Comparison of ENCODE assay signal across 8 cellular contexts in the genomic region with DNA sequence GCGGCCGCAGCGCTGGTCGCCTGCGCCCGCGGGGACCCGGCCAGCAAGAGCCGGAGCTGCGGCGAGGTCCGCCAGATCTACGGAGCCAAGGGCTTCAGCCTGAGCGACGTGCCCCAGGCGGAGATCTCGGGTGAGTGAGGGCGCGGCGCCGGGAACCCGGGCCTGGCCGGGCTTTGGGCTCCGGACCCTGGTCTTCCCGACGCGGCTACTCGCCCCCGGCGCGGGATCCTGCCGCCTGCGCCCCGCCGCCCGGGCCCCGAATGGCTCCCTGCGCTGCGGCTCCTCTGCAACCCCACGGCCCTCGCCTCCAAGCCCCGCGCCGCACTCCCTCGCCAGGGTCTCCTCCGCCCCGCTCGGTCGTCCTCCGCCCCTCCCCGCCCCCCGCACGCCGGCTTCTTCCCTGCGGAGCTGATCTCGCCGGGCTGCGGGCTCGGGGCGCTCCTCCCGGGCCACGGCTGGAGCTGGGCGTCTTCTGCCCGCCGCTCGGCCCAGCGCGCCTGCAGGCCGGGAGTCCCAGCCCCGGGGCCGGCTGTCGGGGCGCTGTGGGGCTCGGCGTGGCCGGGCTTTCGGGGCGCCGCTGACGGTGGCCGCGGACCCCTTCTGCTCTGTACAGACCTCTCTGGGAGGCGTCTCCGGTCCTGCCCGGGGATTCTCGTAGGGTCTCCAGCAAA. TPM values are rescaled to one million over a fixed set of nuclear protein-coding genes. Genes with fewer than 3 reads are reported as not detected.
DNase-seq lines count a peak whose midpoint lies in the region; ATAC-seq and TF ChIP-seq lines count a peak whose summit lies in the region.

No MANE protein-coding gene starts in this region.

- H3K4me1 Mint-ChIP-seq in CD14-positive monocyte = peaks cover 7% of the 10 kb centered on the region

- DNase-seq in CD14-positive monocyte (ENCODE audit: low spot score) (peak; percentile 42), RWPE1 (ENCODE audit: low spot score) (no peak), ecto neural progenitor cell (ENCODE audit: low spot score) (no peak), DMS79 treated with DMSO at 0.1 percent for 48 hours (lab: John Stamatoyannopoulos, UW) (no peak)

- H3K27ac Mint-ChIP-seq in CD14-positive monocyte = no peak overlapping the region

- no peaks in the 10 kb centered on the region for H3K9me2 ChIP-seq in neural cell (ENCODE audit: insufficient read depth, low read length)

- peaks cover 13 to 53% of the 10 kb centered on the region in 2 donors for H3K4me1 ChIP-seq in esophagus (ENCODE audit: control insufficient read depth in 2 of 2, insufficient read depth in 2 of 2, low read length in 1 of 2)

- H3K9me3 Mint-ChIP-seq in CD14-positive monocyte = peaks cover 0 to 10% (median 4%) of the 10 kb centered on the region in 7 donors

- H3K9me3 ChIP-seq in esophagus (ENCODE audit: control insufficient read depth in 2 of 2, insufficient read depth in 1 of 2, low read depth in 1 of 2, low read length in 1 of 2) (no peaks in the 10 kb centered on the region), neural cell (ENCODE audit: low read length) (no peaks in the 10 kb centered on the region)

- no peak overlapping the region for H2AFZ ChIP-seq in neural cell (ENCODE audit: low read depth, low read length)

- peak overlapping the region; percentile 37 to 79 for H3K4me3 Mint-ChIP-seq in CD14-positive monocyte

- ATAC-seq in GM21515 (IDR thresholded peaks at IDR 0.05; ENCODE audit: unreplicated experiment) (peak; percentile 7), HG03378 (IDR thresholded peaks at IDR 0.05; ENCODE audit: unreplicated experiment) (no peak)

- no peak for TF ChIP-seq RAD21 in neural cell (conservative IDR thresholded peaks at IDR 0.05)

- TF ChIP-seq CTCF in CD14-positive monocyte (IDR thresholded peaks at IDR 0.05) = no peak
- no peak for TF ChIP-seq CTCF in RWPE1 (conservative IDR thresholded peaks at IDR 0.05; ENCODE audit: low read depth)
- TF ChIP-seq CTCF in neural cell (IDR thresholded peaks at IDR 0.05; ENCODE audit: poor library complexity, severe bottlenecking) = no peak

- TF ChIP-seq EP300 in neural cell (conservative IDR thresholded peaks at IDR 0.05; ENCODE audit: poor library complexity, severe bottlenecking) = no peak

- POLR2A ChIA-PET in RWPE1 (lab: Yijun Ruan, JAX; ENCODE audit: low non-redundant PET) = interaction anchor here (0.6 to 0.9 kb wide), 2 partner anchors 184 to 274 kb away, joined by 3 to 5 read pairs; no protein-coding TSS in a partner anchor

- H4K20me1 ChIP-seq in neural cell (ENCODE audit: insufficient read depth) = peaks cover 23% of the 10 kb centered on the region

- peak overlapping the region; percentile 80 for H3K9ac ChIP-seq in neural cell (ENCODE audit: low read length)

- peaks cover 47% of the 10 kb centered on the region for H3K79me2 ChIP-seq in neural cell (replicated peaks; ENCODE audit: insufficient read depth, low read length)

- 1 to 2% methylated on average over 60 to 86 of the region's 86 CpGs for WGBS in esophagus, 2 donors

- peak overlapping the region; percentile 100 for H3K27ac ChIP-seq in RWPE1
- peak overlapping the region; percentile 93 to 97 for H3K27ac ChIP-seq in esophagus (ENCODE audit: low read depth in 2 of 2, low read length in 1 of 2)
- H3K27ac ChIP-seq in neural cell (ENCODE audit: low read length) = peak overlapping the region; percentile 53

- peaks cover 34 to 63% (median 45%) of the 10 kb centered on the region in 3 donors for H3K27me3 Mint-ChIP-seq in CD14-positive monocyte (ENCODE audit: low read depth in 3 of 3)

- peaks cover 0 to 2% of the 10 kb centered on the region in 2 donors for H3K36me3 Mint-ChIP-seq in CD14-positive monocyte

- H3K4me2 ChIP-seq in neural cell (ENCODE audit: low read length) = peak overlapping the region; percentile 69

- intact Hi-C loops in CD14-positive monocyte (cut with micrococcal nuclease) = loop anchor here in 1 of 2 donors (10.0 kb wide), 1 partner anchor 201 kb away; no protein-coding TSS in a partner anchor

- H3F3A ChIP-seq in neural cell (ENCODE audit: insufficient read depth, low read length, poor library complexity, severe bottlenecking) = no peaks in the 10 kb centered on the region

- CTCF ChIA-PET in RWPE1 (lab: Yijun Ruan, JAX) = interaction anchor here (0.6 to 2.0 kb wide), 8 partner anchors 15 to 292 kb away, joined by 3 to 15 read pairs (median 4); no protein-coding TSS in a partner anchor

- no peaks in the 10 kb centered on the region for H3K27me3 ChIP-seq in esophagus (ENCODE audit: control insufficient read depth in 1 of 2, insufficient read depth in 2 of 2, low read length in 2 of 2)
- H3K27me3 ChIP-seq in neural cell (ENCODE audit: insufficient read depth, low read depth, low read length) = no peaks in the 10 kb centered on the region

- peak overlapping the region; percentile 75 to 80 for H3K4me3 ChIP-seq in esophagus (ENCODE audit: low read depth in 1 of 2, low read length in 2 of 2)
- peak overlapping the region; percentile 83 for H3K4me3 ChIP-seq in neural cell (ENCODE audit: low read length)

- no peaks in the 10 kb centered on the region for H3K36me3 ChIP-seq in esophagus (ENCODE audit: control insufficient read depth in 2 of 2, insufficient read depth in 2 of 2, low read length in 1 of 2)
- H3K36me3 ChIP-seq in neural cell (ENCODE audit: insufficient read depth, low read length) = no peaks in the 10 kb centered on the region

TF ChIP-seq in neural cell, 6 proteins besides CTCF, POLR2A, EP300 and RAD21:
- TF ChIP-seq EZH2 (IDR thresholded peaks at IDR 0.05; ENCODE audit: borderline replicate concordance, insufficient read depth, low read length, poor library complexity, severe bottlenecking) (no peak), TAF1 (IDR thresholded peaks at IDR 0.05; ENCODE audit: low read depth) (no peak), MXI1 (conservative IDR thresholded peaks at IDR 0.05; ENCODE audit: poor library complexity, severe bottlenecking) (no peak), SMC3 (conservative IDR thresholded peaks at IDR 0.05; ENCODE audit: poor library complexity) (no peak), POLR2AphosphoS5 (IDR thresholded peaks at IDR 0.05) (no peak)
- TF ChIP-seq, protein P1, sequence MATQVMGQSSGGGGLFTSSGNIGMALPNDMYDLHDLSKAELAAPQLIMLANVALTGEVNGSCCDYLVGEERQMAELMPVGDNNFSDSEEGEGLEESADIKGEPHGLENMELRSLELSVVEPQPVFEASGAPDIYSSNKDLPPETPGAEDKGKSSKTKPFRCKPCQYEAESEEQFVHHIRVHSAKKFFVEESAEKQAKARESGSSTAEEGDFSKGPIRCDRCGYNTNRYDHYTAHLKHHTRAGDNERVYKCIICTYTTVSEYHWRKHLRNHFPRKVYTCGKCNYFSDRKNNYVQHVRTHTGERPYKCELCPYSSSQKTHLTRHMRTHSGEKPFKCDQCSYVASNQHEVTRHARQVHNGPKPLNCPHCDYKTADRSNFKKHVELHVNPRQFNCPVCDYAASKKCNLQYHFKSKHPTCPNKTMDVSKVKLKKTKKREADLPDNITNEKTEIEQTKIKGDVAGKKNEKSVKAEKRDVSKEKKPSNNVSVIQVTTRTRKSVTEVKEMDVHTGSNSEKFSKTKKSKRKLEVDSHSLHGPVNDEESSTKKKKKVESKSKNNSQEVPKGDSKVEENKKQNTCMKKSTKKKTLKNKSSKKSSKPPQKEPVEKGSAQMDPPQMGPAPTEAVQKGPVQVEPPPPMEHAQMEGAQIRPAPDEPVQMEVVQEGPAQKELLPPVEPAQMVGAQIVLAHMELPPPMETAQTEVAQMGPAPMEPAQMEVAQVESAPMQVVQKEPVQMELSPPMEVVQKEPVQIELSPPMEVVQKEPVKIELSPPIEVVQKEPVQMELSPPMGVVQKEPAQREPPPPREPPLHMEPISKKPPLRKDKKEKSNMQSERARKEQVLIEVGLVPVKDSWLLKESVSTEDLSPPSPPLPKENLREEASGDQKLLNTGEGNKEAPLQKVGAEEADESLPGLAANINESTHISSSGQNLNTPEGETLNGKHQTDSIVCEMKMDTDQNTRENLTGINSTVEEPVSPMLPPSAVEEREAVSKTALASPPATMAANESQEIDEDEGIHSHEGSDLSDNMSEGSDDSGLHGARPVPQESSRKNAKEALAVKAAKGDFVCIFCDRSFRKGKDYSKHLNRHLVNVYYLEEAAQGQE (IDR thresholded peaks at IDR 0.05; ENCODE audit: borderline replicate concordance) = no peak

RNA-seq across cellular contexts. Expression of a gene that starts 0.6 kb away (rescaled TPM):
- polyA plus RNA-seq in CD14-positive monocyte (not detected), esophagus (10 to 100 TPM; 57.9 to 82.0 TPM), neural cell (74.0 and 101 TPM in 2 replicates)
- polyA minus RNA-seq in neural cell = 61.9 and 76.0 TPM in 2 replicates

Comparison
In these comparisons a context has a peak if more than half of its experiments do, and no peak if none do; other contexts are left out.
1. RNA of a gene that starts 0.6 kb away (polyA plus RNA-seq): 57.9 to 82.0 TPM in esophagus and 74.0 to 101 TPM in neural cell; not detected in CD14-positive monocyte; every median in the first group is over 10 times any median in the second.
2. Peak in every context shown above with its lines, with median percentiles within 50 percentile points of each other: H3K27ac ChIP-seq.